ENCODE assay signal across 13 cellular contexts in genomic region chr22:27110985-27111451, GRCh38.
DNase-seq lines count a peak whose midpoint lies in the region; ATAC-seq and TF ChIP-seq lines count a peak whose summit lies in the region.
"Had no signal": no experiment of that assay in that cellular context is flagged by ENCODE, and none has a peak within 500 bp of the region (broad histone marks: within the 10 kb centered on the region; RNA-seq: fewer than 3 reads in every experiment).

No MANE protein-coding gene starts in this region.

- no peaks in the 10 kb centered on the region for H3K27me3 ChIP-seq in breast epithelium
- no peaks in the 10 kb centered on the region for H3K27me3 ChIP-seq in vagina
- H3K27me3 ChIP-seq in PC-3 (ENCODE audit: low read length), result no peaks in the 10 kb centered on the region

- BruUV-seq in MCF 10A (replicated peaks; lab: Mats Ljungman, UMichigan) (no TSS peak), PC-3 (replicated peaks; lab: Mats Ljungman, UMichigan) (no TSS peak)

- H3K9ac ChIP-seq in PC-3 (ENCODE audit: low read length), result no peak overlapping the region

- H3K9me3 ChIP-seq in breast epithelium (no peaks in the 10 kb centered on the region), vagina (no peaks in the 10 kb centered on the region), PC-3 (ENCODE audit: low read length) (no peaks in the 10 kb centered on the region)

- H2AFZ ChIP-seq in PC-3 (ENCODE audit: low read length), result no peak overlapping the region

- no peaks in the 10 kb centered on the region for H3K36me3 Mint-ChIP-seq in MCF 10A (ENCODE audit: insufficient read depth, unreplicated experiment)

- no peaks in the 10 kb centered on the region for H3K9me3 Mint-ChIP-seq in MCF 10A (ENCODE audit: unreplicated experiment)

- no peak for DNase-seq in breast epithelium (ENCODE audit: low spot score in 2 of 2)
- DNase-seq in MCF 10A (ENCODE audit: unreplicated experiment), result no peak
- DNase-seq in amniotic epithelial cell (ENCODE audit: low read depth), result peak; percentile 88
- DNase-seq in iris pigment epithelial cell (ENCODE audit: low read depth), result peak; percentile 71
- no peak for DNase-seq in vagina (ENCODE audit: extremely low spot score in 2 of 2)
- no peak for DNase-seq in NCI-H2029 (lab: John Stamatoyannopoulos, UW)
- no peak for DNase-seq in PC-3
- no peak for DNase-seq in NCI-H146 (lab: John Stamatoyannopoulos, UW)
- DNase-seq: NCI-H187; stimulated activated naive CD8-positive, alpha-beta T cell treated with anti-CD3 and anti-CD28 coated beads, Interleukin-15, Interleukin-2, amounts not matched to agents 100 U/mL and 50 U/mL, for 24 hours had no signal

- no peak overlapping the region for H3K27ac Mint-ChIP-seq in MCF 10A (ENCODE audit: low read depth, unreplicated experiment)

- no peak overlapping the region for H3K4me2 ChIP-seq in PC-3 (ENCODE audit: low read length)

- no peak overlapping the region for H3K4me3 ChIP-seq in breast epithelium
- H3K4me3 ChIP-seq in vagina, result no peak overlapping the region
- H3K4me3 ChIP-seq in PC-3 (ENCODE audit: low read length), result no peak overlapping the region

- no peaks in the 10 kb centered on the region for H3K9me2 ChIP-seq in PC-3 (replicated peaks; ENCODE audit: low read length)

- H3K27me3 Mint-ChIP-seq in MCF 10A (ENCODE audit: insufficient read depth, unreplicated experiment), result no peaks in the 10 kb centered on the region

- peaks cover 3 to 6% of the 10 kb centered on the region in 2 donors for H3K4me1 ChIP-seq in breast epithelium
- H3K4me1 ChIP-seq in vagina, result peaks cover 33% of the 10 kb centered on the region
- H3K4me1 ChIP-seq in PC-3 (ENCODE audit: insufficient read depth, low read length), result peaks cover 9% of the 10 kb centered on the region

- H3K79me2 ChIP-seq in PC-3 (ENCODE audit: low read length), result no peaks in the 10 kb centered on the region

- no peaks in the 10 kb centered on the region for H3F3A ChIP-seq in PC-3 (ENCODE audit: low read length, unreplicated experiment)

- no peaks in the 10 kb centered on the region for H4K20me1 ChIP-seq in PC-3 (ENCODE audit: low read length)

- POLR2A ChIA-PET in MCF 10A (lab: Yijun Ruan, JAX) (interaction anchor here (1.3 kb wide), 1 partner anchor 23 kb away, joined by 3 read pairs; no protein-coding TSS in a partner anchor), PC-3 (lab: Charles Lee; ENCODE audit: unreplicated experiment) (no interaction called here)

- H3K27ac ChIP-seq in breast epithelium (peak overlapping the region; percentile 50 to 84), vagina (peak overlapping the region; percentile 10), PC-3 (ENCODE audit: low read length) (no peak overlapping the region)
- H3K27ac ChIP-seq: 22Rv1, HL-60 had no signal

- TF ChIP-seq POLR2A in breast epithelium (IDR thresholded peaks at IDR 0.05) (no peak), vagina (IDR thresholded peaks at IDR 0.05) (no peak)

- no peak overlapping the region for H3K4me3 Mint-ChIP-seq in MCF 10A (ENCODE audit: unreplicated experiment)

- intact Hi-C loops in breast epithelium (cut with DNase I; ENCODE audit: low total_unique reads), result no loop called here
- intact Hi-C loops in MCF 10A (cut with micrococcal nuclease), result no loop called here
- intact Hi-C loops in vagina (cut with DNase I), result no loop called here
- intact Hi-C loops in PC-3 (cut with micrococcal nuclease), result no loop called here

- H3K36me3 ChIP-seq in breast epithelium (no peaks in the 10 kb centered on the region), vagina (no peaks in the 10 kb centered on the region), PC-3 (ENCODE audit: low read depth, low read length) (no peaks in the 10 kb centered on the region)

- TF ChIP-seq CTCF in breast epithelium (IDR thresholded peaks at IDR 0.05) (no peak), MCF 10A (IDR thresholded peaks at IDR 0.05; ENCODE audit: unreplicated experiment) (no peak), vagina (IDR thresholded peaks at IDR 0.05) (no peak), PC-3 (conservative IDR thresholded peaks at IDR 0.05; ENCODE audit: low read depth, low read length) (no peak)

- H3K4me1 Mint-ChIP-seq in MCF 10A (ENCODE audit: insufficient read depth, unreplicated experiment), result peaks cover 37% of the 10 kb centered on the region

- no peak for ATAC-seq in PC-3
- ATAC-seq: esophagus mucosa; stimulated activated naive CD8-positive, alpha-beta T cell treated with anti-CD3 and anti-CD28 coated beads, Interleukin-15, Interleukin-2, amounts not matched to agents 100 U/mL and 50 U/mL, for 24 hours had no signal

- CTCF ChIA-PET in MCF 10A (lab: Yijun Ruan, JAX), result no interaction called here
- CTCF ChIA-PET in PC-3 (lab: Charles Lee), result no interaction called here

Comparison
In these comparisons a context has a peak if more than half of its experiments do, and no peak if none do; other contexts are left out.
1. DNase-seq: peak in amniotic epithelial cell (single experiment) and iris pigment epithelial cell (single experiment); none in breast epithelium (0 of 2), MCF 10A (single experiment), vagina (0 of 2), NCI-H2029 (single experiment), PC-3 (single experiment) and NCI-H146 (single experiment).